ENCODE assay signal across 1 cellular context in the genomic region with DNA sequence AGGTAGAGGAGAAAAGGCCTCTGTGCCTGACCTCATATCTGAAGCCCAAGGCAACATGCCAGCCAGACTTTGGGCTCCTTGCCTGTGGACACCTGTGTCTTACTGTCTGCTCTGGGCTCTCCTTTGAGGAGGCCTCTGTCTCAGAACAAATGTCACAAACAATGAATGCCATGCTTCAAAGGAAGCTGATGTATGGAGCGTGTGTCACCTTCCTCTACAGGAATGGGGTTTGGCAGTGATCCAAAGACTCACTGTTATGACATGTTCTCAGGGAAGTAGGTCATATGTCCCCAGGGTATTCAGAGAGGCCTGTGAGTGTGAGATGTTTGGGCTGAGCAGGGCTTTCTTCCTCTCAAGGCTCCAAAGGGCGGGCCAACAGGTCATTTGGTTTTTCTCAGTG.
TF ChIP-seq lines count a peak whose summit lies in the region.

No MANE protein-coding gene starts in this region.

TF ChIP-seq in HepG2, 621 proteins besides CTCF, POLR2A, EP300 and RAD21:
- no peak for TF ChIP-seq YY1 (IDR thresholded peaks at IDR 0.05; ENCODE audit: insufficient read depth, insufficient replicate concordance, low read depth, low read length)
- no peak for TF ChIP-seq ZNF124 (CRISPR knock-in tag; IDR thresholded peaks at IDR 0.05)
- no peak for TF ChIP-seq ZSCAN29 (CRISPR knock-in tag; conservative IDR thresholded peaks at IDR 0.05)
- no peak for TF ChIP-seq ZNF10 (CRISPR knock-in tag; IDR thresholded peaks at IDR 0.05; ENCODE audit: borderline replicate concordance, low read depth)
- TF ChIP-seq GPN1 (CRISPR knock-in tag; IDR thresholded peaks at IDR 0.05; ENCODE audit: borderline replicate concordance), result no peak
- no peak for TF ChIP-seq KLF16 (CRISPR knock-in tag; IDR thresholded peaks at IDR 0.05)
- TF ChIP-seq ZNF318 (CRISPR knock-in tag; IDR thresholded peaks at IDR 0.05), result no peak
- no peak for TF ChIP-seq MIER2 (CRISPR knock-in tag; IDR thresholded peaks at IDR 0.05)
- TF ChIP-seq TP53 (CRISPR knock-in tag; conservative IDR thresholded peaks at IDR 0.05), result no peak
- TF ChIP-seq KIAA2018 (CRISPR knock-in tag; IDR thresholded peaks at IDR 0.05; ENCODE audit: borderline replicate concordance), result no peak
- no peak for TF ChIP-seq ZNF652 (CRISPR knock-in tag; IDR thresholded peaks at IDR 0.05; ENCODE audit: borderline replicate concordance, low read depth)
